In genomic region chr11:113249491-113249763, GRCh38 we compare ENCODE assay signal across 1 cellular context.
TF ChIP-seq lines count a peak whose summit lies in the region.

No MANE protein-coding gene starts in this region.

TF ChIP-seq in GM23338, 12 proteins besides CTCF, POLR2A, EP300 and RAD21 (continued from another document):
- TF ChIP-seq, protein P1, sequence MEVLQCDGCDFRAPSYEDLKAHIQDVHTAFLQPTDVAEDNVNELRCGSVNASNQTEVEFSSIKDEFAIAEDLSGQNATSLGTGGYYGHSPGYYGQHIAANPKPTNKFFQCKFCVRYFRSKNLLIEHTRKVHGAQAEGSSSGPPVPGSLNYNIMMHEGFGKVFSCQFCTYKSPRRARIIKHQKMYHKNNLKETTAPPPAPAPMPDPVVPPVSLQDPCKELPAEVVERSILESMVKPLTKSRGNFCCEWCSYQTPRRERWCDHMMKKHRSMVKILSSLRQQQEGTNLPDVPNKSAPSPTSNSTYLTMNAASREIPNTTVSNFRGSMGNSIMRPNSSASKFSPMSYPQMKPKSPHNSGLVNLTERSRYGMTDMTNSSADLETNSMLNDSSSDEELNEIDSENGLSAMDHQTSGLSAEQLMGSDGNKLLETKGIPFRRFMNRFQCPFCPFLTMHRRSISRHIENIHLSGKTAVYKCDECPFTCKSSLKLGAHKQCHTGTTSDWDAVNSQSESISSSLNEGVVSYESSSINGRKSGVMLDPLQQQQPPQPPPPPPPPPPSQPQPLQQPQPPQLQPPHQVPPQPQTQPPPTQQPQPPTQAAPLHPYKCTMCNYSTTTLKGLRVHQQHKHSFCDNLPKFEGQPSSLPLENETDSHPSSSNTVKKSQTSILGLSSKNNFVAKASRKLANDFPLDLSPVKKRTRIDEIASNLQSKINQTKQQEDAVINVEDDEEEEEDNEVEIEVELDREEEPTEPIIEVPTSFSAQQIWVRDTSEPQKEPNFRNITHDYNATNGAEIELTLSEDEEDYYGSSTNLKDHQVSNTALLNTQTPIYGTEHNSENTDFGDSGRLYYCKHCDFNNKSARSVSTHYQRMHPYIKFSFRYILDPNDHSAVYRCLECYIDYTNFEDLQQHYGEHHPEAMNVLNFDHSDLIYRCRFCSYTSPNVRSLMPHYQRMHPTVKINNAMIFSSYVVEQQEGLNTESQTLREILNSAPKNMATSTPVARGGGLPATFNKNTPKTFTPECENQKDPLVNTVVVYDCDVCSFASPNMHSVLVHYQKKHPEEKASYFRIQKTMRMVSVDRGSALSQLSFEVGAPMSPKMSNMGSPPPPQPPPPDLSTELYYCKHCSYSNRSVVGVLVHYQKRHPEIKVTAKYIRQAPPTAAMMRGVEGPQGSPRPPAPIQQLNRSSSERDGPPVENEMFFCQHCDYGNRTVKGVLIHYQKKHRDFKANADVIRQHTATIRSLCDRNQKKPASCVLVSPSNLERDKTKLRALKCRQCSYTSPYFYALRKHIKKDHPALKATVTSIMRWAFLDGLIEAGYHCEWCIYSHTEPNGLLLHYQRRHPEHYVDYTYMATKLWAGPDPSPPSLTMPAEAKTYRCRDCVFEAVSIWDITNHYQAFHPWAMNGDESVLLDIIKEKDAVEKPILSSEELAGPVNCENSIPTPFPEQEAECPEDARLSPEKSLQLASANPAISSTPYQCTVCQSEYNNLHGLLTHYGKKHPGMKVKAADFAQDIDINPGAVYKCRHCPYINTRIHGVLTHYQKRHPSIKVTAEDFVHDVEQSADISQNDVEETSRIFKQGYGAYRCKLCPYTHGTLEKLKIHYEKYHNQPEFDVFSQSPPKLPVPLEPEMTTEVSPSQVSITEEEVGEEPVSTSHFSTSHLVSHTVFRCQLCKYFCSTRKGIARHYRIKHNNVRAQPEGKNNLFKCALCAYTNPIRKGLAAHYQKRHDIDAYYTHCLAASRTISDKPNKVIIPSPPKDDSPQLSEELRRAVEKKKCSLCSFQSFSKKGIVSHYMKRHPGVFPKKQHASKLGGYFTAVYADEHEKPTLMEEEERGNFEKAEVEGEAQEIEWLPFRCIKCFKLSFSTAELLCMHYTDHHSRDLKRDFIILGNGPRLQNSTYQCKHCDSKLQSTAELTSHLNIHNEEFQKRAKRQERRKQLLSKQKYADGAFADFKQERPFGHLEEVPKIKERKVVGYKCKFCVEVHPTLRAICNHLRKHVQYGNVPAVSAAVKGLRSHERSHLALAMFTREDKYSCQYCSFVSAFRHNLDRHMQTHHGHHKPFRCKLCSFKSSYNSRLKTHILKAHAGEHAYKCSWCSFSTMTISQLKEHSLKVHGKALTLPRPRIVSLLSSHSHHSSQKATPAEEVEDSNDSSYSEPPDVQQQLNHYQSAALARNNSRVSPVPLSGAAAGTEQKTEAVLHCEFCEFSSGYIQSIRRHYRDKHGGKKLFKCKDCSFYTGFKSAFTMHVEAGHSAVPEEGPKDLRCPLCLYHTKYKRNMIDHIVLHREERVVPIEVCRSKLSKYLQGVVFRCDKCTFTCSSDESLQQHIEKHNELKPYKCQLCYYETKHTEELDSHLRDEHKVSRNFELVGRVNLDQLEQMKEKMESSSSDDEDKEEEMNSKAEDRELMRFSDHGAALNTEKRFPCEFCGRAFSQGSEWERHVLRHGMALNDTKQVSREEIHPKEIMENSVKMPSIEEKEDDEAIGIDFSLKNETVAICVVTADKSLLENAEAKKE (CRISPR knock-in tag; IDR thresholded peaks at IDR 0.05) = no peak
- no peak for TF ChIP-seq ETS1 (IDR thresholded peaks at IDR 0.05)
- TF ChIP-seq, protein P2, sequence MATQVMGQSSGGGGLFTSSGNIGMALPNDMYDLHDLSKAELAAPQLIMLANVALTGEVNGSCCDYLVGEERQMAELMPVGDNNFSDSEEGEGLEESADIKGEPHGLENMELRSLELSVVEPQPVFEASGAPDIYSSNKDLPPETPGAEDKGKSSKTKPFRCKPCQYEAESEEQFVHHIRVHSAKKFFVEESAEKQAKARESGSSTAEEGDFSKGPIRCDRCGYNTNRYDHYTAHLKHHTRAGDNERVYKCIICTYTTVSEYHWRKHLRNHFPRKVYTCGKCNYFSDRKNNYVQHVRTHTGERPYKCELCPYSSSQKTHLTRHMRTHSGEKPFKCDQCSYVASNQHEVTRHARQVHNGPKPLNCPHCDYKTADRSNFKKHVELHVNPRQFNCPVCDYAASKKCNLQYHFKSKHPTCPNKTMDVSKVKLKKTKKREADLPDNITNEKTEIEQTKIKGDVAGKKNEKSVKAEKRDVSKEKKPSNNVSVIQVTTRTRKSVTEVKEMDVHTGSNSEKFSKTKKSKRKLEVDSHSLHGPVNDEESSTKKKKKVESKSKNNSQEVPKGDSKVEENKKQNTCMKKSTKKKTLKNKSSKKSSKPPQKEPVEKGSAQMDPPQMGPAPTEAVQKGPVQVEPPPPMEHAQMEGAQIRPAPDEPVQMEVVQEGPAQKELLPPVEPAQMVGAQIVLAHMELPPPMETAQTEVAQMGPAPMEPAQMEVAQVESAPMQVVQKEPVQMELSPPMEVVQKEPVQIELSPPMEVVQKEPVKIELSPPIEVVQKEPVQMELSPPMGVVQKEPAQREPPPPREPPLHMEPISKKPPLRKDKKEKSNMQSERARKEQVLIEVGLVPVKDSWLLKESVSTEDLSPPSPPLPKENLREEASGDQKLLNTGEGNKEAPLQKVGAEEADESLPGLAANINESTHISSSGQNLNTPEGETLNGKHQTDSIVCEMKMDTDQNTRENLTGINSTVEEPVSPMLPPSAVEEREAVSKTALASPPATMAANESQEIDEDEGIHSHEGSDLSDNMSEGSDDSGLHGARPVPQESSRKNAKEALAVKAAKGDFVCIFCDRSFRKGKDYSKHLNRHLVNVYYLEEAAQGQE (IDR thresholded peaks at IDR 0.05; ENCODE audit: unreplicated experiment) = no peak
- no peak for TF ChIP-seq POLR2AphosphoS5 (IDR thresholded peaks at IDR 0.05; ENCODE audit: low read depth)
